9 cellular contexts compared by ENCODE assay signal in the genomic region with DNA sequence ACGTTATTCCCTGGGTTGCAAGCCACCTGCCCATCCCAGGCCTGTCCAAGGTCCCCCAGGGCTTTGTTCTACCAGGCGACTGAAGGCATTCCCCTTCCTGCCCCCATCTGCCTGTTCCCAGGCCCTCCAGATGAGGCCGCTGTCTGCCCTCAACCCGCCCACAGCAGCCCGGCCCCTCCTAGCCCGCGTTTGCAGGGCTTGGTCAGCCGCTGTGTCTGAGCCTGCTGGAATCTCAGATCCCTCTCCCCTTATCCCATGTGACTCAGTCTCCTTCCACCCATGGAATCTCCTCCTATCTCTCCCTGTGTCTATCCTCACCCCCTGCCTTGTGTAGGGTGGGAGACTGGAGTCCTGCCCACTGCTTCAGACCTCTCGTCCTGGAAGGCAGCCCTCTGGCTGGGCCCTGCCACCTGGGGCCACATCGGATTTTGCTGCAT.
DNase-seq lines count a peak whose midpoint lies in the region; ATAC-seq and TF ChIP-seq lines count a peak whose summit lies in the region.
"Had no signal": no experiment of that assay in that cellular context is flagged by ENCODE, and none has a peak within 500 bp of the region (broad histone marks: within the 10 kb centered on the region; RNA-seq: fewer than 3 reads in every experiment).

No MANE protein-coding gene starts in this region.

- H3K4me1 ChIP-seq in cardiac muscle cell (ENCODE audit: low read depth): no peaks in the 10 kb centered on the region

- peak; percentile 52 for DNase-seq in NCI-H510A treated with DMSO at 0.1 percent for 48 hours (lab: John Stamatoyannopoulos, UW)
- DNase-seq in NCI-H510A (lab: John Stamatoyannopoulos, UW): no peak
- DNase-seq in RPMI7951 (ENCODE audit: low read depth): peak; percentile 16
- peak; percentile 87 for DNase-seq in activated effector memory CD4-positive, alpha-beta T cell treated with anti-CD3 and anti-CD28 coated beads, Interleukin-2, amount 50 U/mL, for 16 hours
- DNase-seq in cardiac muscle cell (ENCODE audit: low read depth in 1 of 2, low spot score in 1 of 2): peak; percentile 76 to 82
- peak; percentile 60 for DNase-seq in stimulated activated CD4-positive, alpha-beta T cell treated with anti-CD3 and anti-CD28 coated beads, Interleukin-12 subunit alpha, Interleukin-12 subunit beta, amount 100 ng/mL, for 4 hours
- DNase-seq in NCI-H1105 treated with DMSO at 0.1 percent for 48 hours (lab: John Stamatoyannopoulos, UW): no peak

- ATAC-seq in GM21723 (IDR thresholded peaks at IDR 0.05; ENCODE audit: unreplicated experiment): no peak

- H3K4me3 ChIP-seq in cardiac muscle cell: no peak overlapping the region

- no peaks in the 10 kb centered on the region for H3K27me3 ChIP-seq in cardiac muscle cell

- no peak overlapping the region for H3K27ac ChIP-seq in cardiac muscle cell
- H3K27ac ChIP-seq: C4-2B had no signal

- H3K9me3 ChIP-seq in cardiac muscle cell (ENCODE audit: low read depth): no peaks in the 10 kb centered on the region

- peak; percentile 92 for TF ChIP-seq CTCF in cardiac muscle cell (IDR thresholded peaks at IDR 0.05; ENCODE audit: low read depth, low read length)

- H3K36me3 ChIP-seq in cardiac muscle cell: no peaks in the 10 kb centered on the region

Comparison
In these comparisons a context has a peak if more than half of its experiments do, and no peak if none do; other contexts are left out.
1. DNase-seq: peak in NCI-H510A treated with DMSO at 0.1 percent for 48 hours (single experiment), RPMI7951 (single experiment), activated effector memory CD4-positive, alpha-beta T cell treated with anti-CD3 and anti-CD28 coated beads, Interleukin-2, amount 50 U/mL, for 16 hours (single experiment), cardiac muscle cell (2 of 2) and stimulated activated CD4-positive, alpha-beta T cell treated with anti-CD3 and anti-CD28 coated beads, Interleukin-12 subunit alpha, Interleukin-12 subunit beta, amount 100 ng/mL, for 4 hours (single experiment); none in NCI-H510A (single experiment) and NCI-H1105 treated with DMSO at 0.1 percent for 48 hours (single experiment).